Comparison of ENCODE assay signal across 1 cellular context in genomic region chr11:96328395-96329010, GRCh38.
TF ChIP-seq lines count a peak whose summit lies in the region.

No MANE protein-coding gene starts in this region.

TF ChIP-seq in IMR-90, 13 proteins besides CTCF, POLR2A, EP300 and RAD21:
- no peak for TF ChIP-seq MAFK (IDR thresholded peaks at IDR 0.05; ENCODE audit: low read depth, low read length)
